In the genomic region with DNA sequence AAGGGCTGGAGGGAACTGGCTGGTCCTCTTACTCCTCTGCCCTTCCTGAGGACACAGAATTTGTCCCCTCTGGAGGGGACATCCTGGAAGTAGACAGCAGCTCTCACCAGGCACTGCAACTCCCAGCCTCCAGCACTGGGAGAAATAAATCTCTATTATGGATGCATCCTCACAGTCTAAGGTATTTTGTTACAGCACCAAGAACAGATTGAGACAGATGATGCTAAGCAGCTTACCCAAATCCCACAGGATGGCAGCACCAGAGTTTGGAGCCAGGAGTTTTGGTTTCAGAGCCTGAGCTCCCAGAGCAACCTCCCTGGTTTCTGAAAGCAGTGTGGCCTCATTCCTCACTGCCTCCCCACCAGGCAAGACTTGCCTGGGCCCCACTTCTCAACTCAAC, we compare ENCODE assay signal across 25 cellular contexts.
"Had no signal": no experiment of that assay in that cellular context is flagged by ENCODE, and none has a peak within 500 bp of the region (broad histone marks: within the 10 kb centered on the region; RNA-seq: fewer than 3 reads in every experiment).

No MANE protein-coding gene starts in this region.

- H3K4me3 Mint-ChIP-seq: activated CD4-positive, alpha-beta memory T cell treated with anti-CD3 and anti-CD28 coated beads, Interleukin-2, amount 10 ng/mL, durations not matched to agents 7 days and 5 days; activated CD4-positive, alpha-beta T cell treated with anti-CD3 and anti-CD28 coated beads, Interleukin-2, amount 10 ng/mL, durations not matched to agents 7 days and 5 days; activated naive CD4-positive, alpha-beta T cell treated with anti-CD3 and anti-CD28 coated beads, Interleukin-2, amount 10 ng/mL, durations not matched to agents 7 days and 5 days; activated T-cell treated with anti-CD3 and anti-CD28 coated beads, Interleukin-2, amount 50 U/mL, for 24 hours; activated T-cell treated with anti-CD3 and anti-CD28 coated beads, Interleukin-2, amount 50 U/mL, for 72 hours; central memory CD8-positive, alpha-beta T cell; dendritic cell treated with granulocyte-macrophage colony-stimulating factor and Interleukin-4, amounts not matched to agents 40 ng/mL and 50 ng/mL, for 4 days; endodermal cell; WTC11 had no signal

- H3K27ac ChIP-seq: brain microvascular endothelial cell, coronary artery, dorsolateral prefrontal cortex had no signal

- H3K36me3 ChIP-seq: brain microvascular endothelial cell had no signal

- H3K27ac Mint-ChIP-seq: activated CD4-positive, alpha-beta memory T cell treated with anti-CD3 and anti-CD28 coated beads, Interleukin-2, amount 10 ng/mL, durations not matched to agents 7 days and 5 days; activated CD4-positive, alpha-beta T cell treated with anti-CD3 and anti-CD28 coated beads, Interleukin-2, amount 10 ng/mL, durations not matched to agents 7 days and 5 days; activated naive CD4-positive, alpha-beta T cell treated with anti-CD3 and anti-CD28 coated beads, Interleukin-2, amount 10 ng/mL, durations not matched to agents 7 days and 5 days; activated naive CD4-positive, alpha-beta T cell treated with anti-CD3 and anti-CD28 coated beads, Interleukin-2, amount 50 U/mL, for 72 hours; activated T-cell treated with anti-CD3 and anti-CD28 coated beads, Interleukin-2, amount 50 U/mL, for 24 hours; activated T-cell treated with anti-CD3 and anti-CD28 coated beads, Interleukin-2, amount 50 U/mL, for 72 hours; dendritic cell treated with granulocyte-macrophage colony-stimulating factor and Interleukin-4, amounts not matched to agents 40 ng/mL and 50 ng/mL, for 4 days; endodermal cell; WTC11 had no signal

- DNase-seq: activated CD4-positive, alpha-beta memory T cell treated with anti-CD3 and anti-CD28 coated beads, Interleukin-2, amount 10 ng/mL, durations not matched to agents 7 days and 5 days; activated CD4-positive, alpha-beta T cell treated with anti-CD3 and anti-CD28 coated beads for 1 hour; activated CD4-positive, alpha-beta T cell treated with anti-CD3 and anti-CD28 coated beads for 4 hours; activated CD4-positive, alpha-beta T cell treated with anti-CD3 and anti-CD28 coated beads, Interleukin-2, amount 10 ng/mL, durations not matched to agents 7 days and 5 days; activated CD4-positive, alpha-beta T cell treated with anti-CD3 and anti-CD28 coated beads, Interleukin-2, amount 50 U/mL, for 4 hours; activated CD8-positive, alpha-beta memory T cell treated with anti-CD3 and anti-CD28 coated beads, Interleukin-2, amount 50 U/mL, for 48 hours; activated gamma-delta T cell; activated naive CD4-positive, alpha-beta T cell; activated naive CD4-positive, alpha-beta T cell treated with anti-CD3 and anti-CD28 coated beads, Interleukin-2, amount 10 ng/mL, durations not matched to agents 7 days and 5 days; activated T-cell treated with anti-CD3 and anti-CD28 coated beads for 4 hours; activated T-cell treated with anti-CD3 and anti-CD28 coated beads, Interleukin-2, amount 50 U/mL, for 24 hours; activated T-cell treated with anti-CD3 and anti-CD28 coated beads, Interleukin-2, amount 50 U/mL, for 72 hours; amniotic stem cell; anterior cingulate cortex; brain microvascular endothelial cell; effector memory CD4-positive, alpha-beta T cell; endodermal cell; foreskin fibroblast; T-helper 2 cell had no signal

- H3K27me3 Mint-ChIP-seq: activated CD4-positive, alpha-beta memory T cell treated with anti-CD3 and anti-CD28 coated beads, Interleukin-2, amount 10 ng/mL, durations not matched to agents 7 days and 5 days; activated CD4-positive, alpha-beta T cell treated with anti-CD3 and anti-CD28 coated beads, Interleukin-2, amount 10 ng/mL, durations not matched to agents 7 days and 5 days; activated naive CD4-positive, alpha-beta T cell treated with anti-CD3 and anti-CD28 coated beads, Interleukin-2, amount 10 ng/mL, durations not matched to agents 7 days and 5 days; activated T-cell treated with anti-CD3 and anti-CD28 coated beads, Interleukin-2, amount 50 U/mL, for 24 hours; central memory CD8-positive, alpha-beta T cell; dendritic cell treated with granulocyte-macrophage colony-stimulating factor and Interleukin-4, amounts not matched to agents 40 ng/mL and 50 ng/mL, for 4 days had no signal

- H3K4me3 ChIP-seq: coronary artery, dorsolateral prefrontal cortex had no signal

- H3K36me3 Mint-ChIP-seq: activated naive CD4-positive, alpha-beta T cell treated with anti-CD3 and anti-CD28 coated beads, Interleukin-2, amount 10 ng/mL, durations not matched to agents 7 days and 5 days had no signal

- H3K4me1 Mint-ChIP-seq: activated CD4-positive, alpha-beta memory T cell treated with anti-CD3 and anti-CD28 coated beads, Interleukin-2, amount 10 ng/mL, durations not matched to agents 7 days and 5 days; activated CD4-positive, alpha-beta T cell treated with anti-CD3 and anti-CD28 coated beads, Interleukin-2, amount 10 ng/mL, durations not matched to agents 7 days and 5 days; activated naive CD4-positive, alpha-beta T cell treated with anti-CD3 and anti-CD28 coated beads, Interleukin-2, amount 10 ng/mL, durations not matched to agents 7 days and 5 days; central memory CD8-positive, alpha-beta T cell; endodermal cell; WTC11 had no signal

- H3K9me3 Mint-ChIP-seq: central memory CD8-positive, alpha-beta T cell had no signal

- H3K27me3 ChIP-seq: brain microvascular endothelial cell had no signal
